20 cellular contexts compared by ENCODE assay signal in genomic region chr2:205481861-205482260, GRCh38.
A peak's percentile ranks its signal among the peaks of the same experiment; 100 is the strongest.
DNase-seq lines count a peak whose midpoint lies in the region; ATAC-seq, FAIRE-seq and TF ChIP-seq lines count a peak whose summit lies in the region.
"Had no signal": no experiment of that assay in that cellular context is flagged by ENCODE, and none has a peak within 500 bp of the region (broad histone marks: within the 10 kb centered on the region; RNA-seq: fewer than 3 reads in every experiment).

No MANE protein-coding gene starts in this region.

- ATAC-seq in GM23338 (peak; percentile 11; the same call in 2 of the 3 replicates), GM21717 (IDR thresholded peaks at IDR 0.05; ENCODE audit: unreplicated experiment) (no peak), GM19467 (IDR thresholded peaks at IDR 0.05; ENCODE audit: unreplicated experiment) (no peak)
- ATAC-seq: HCT116 had no signal

- H3K79me2 ChIP-seq in GM23338 (replicated peaks; ENCODE audit: insufficient read depth) (no peaks in the 10 kb centered on the region), neural cell (replicated peaks; ENCODE audit: insufficient read depth, low read length) (no peaks in the 10 kb centered on the region)

- TF ChIP-seq CTCF in GM23338 (conservative IDR thresholded peaks at IDR 0.05; ENCODE audit: low read depth in 2 of 2) (no peak), esophagus muscularis mucosa (IDR thresholded peaks at IDR 0.05) (no peak), neural cell (IDR thresholded peaks at IDR 0.05; ENCODE audit: poor library complexity, severe bottlenecking) (no peak)

- H3K27ac Mint-ChIP-seq in GM23338: no peak overlapping the region
- H3K27ac Mint-ChIP-seq: CD14-positive monocyte; CD4-positive, alpha-beta memory T cell; HFFc6 had no signal

- H3K4me2 ChIP-seq in GM23338: peak overlapping the region; percentile 50
- no peak overlapping the region for H3K4me2 ChIP-seq in neural cell (ENCODE audit: low read length)
- H3K4me2 ChIP-seq: BLaER1 had no signal

- H3K27ac ChIP-seq in GM23338 (ENCODE audit: low read depth) (peak overlapping the region; percentile 89), HUES64 (ENCODE audit: low read depth, low read length) (peak overlapping the region; percentile 91), esophagus muscularis mucosa (replicated peaks in 1 of 4) (no peak overlapping the region), neural cell (ENCODE audit: low read length) (peak overlapping the region; percentile 92)
- H3K27ac ChIP-seq: BLaER1 had no signal

- TF ChIP-seq EP300 in esophagus muscularis mucosa (IDR thresholded peaks at IDR 0.05) (no peak), neural cell (conservative IDR thresholded peaks at IDR 0.05; ENCODE audit: poor library complexity, severe bottlenecking) (no peak)

- H3K27me3 Mint-ChIP-seq in GM23338 (ENCODE audit: insufficient read depth, low read depth, poor library complexity): peaks cover 3% of the 10 kb centered on the region

- FAIRE-seq in GM12891 (lab: Jason Lieb, UNC): no peak
- FAIRE-seq: H54, HTR-8/SVneo had no signal

- H3K9me3 Mint-ChIP-seq in GM23338: no peaks in the 10 kb centered on the region
- H3K9me3 Mint-ChIP-seq: HFFc6 had no signal

- WGBS in HUES64: 79% methylated on average over 5 of the region's 5 CpGs
- 97% methylated on average over 5 of the region's 5 CpGs for WGBS in esophagus muscularis mucosa

- H3K4me1 ChIP-seq in GM23338 (ENCODE audit: insufficient read depth) (peaks cover 40% of the 10 kb centered on the region), HUES64 (ENCODE audit: insufficient read depth, low read length) (peaks cover 36% of the 10 kb centered on the region), esophagus muscularis mucosa (peaks cover 0 to 26% (median 0%) of the 10 kb centered on the region in 4 donors)
- H3K4me1 ChIP-seq: BLaER1 had no signal

- H2AFZ ChIP-seq in GM23338 (no peak overlapping the region), neural cell (ENCODE audit: low read depth, low read length) (no peak overlapping the region)

- H4K20me1 ChIP-seq in GM23338 (replicated peaks; ENCODE audit: insufficient read depth): no peaks in the 10 kb centered on the region
- no peaks in the 10 kb centered on the region for H4K20me1 ChIP-seq in neural cell (ENCODE audit: insufficient read depth)
- H4K20me1 ChIP-seq: BLaER1 had no signal

- H3K4me3 ChIP-seq in GM23338 (0 out of 2 replicates have a peak overlapping the region, but pooled peaks have one; percentile 11), HUES64 (ENCODE audit: low read length) (peak overlapping the region; percentile 7; the same call in 1 of the 2 replicates), esophagus muscularis mucosa (no peak overlapping the region), neural cell (ENCODE audit: low read length) (no peak overlapping the region)
- H3K4me3 ChIP-seq: BLaER1 had no signal

- peaks cover 7% of the 10 kb centered on the region for H3K36me3 Mint-ChIP-seq in GM23338 (ENCODE audit: low read depth)
- H3K36me3 Mint-ChIP-seq: CD14-positive monocyte; CD4-positive, alpha-beta memory T cell had no signal

- intact Hi-C loops in esophagus muscularis mucosa (cut with DNase I): no loop called here

- H3K27me3 ChIP-seq in GM23338 (ENCODE audit: insufficient read depth) (no peaks in the 10 kb centered on the region), HUES64 (ENCODE audit: insufficient read depth, low read length) (no peaks in the 10 kb centered on the region), esophagus muscularis mucosa (no peaks in the 10 kb centered on the region), neural cell (ENCODE audit: insufficient read depth, low read depth, low read length) (no peaks in the 10 kb centered on the region)
- H3K27me3 ChIP-seq: BLaER1 had no signal

- no peak for TF ChIP-seq RAD21 in neural cell (conservative IDR thresholded peaks at IDR 0.05)

- H3K9ac ChIP-seq in HUES64 (ENCODE audit: low read depth, low read length) (peak overlapping the region; percentile 61), neural cell (ENCODE audit: low read length) (no peak overlapping the region)
- H3K9ac ChIP-seq: BLaER1 had no signal

- no peaks in the 10 kb centered on the region for H3K36me3 ChIP-seq in GM23338 (ENCODE audit: insufficient read depth)
- H3K36me3 ChIP-seq in HUES64 (ENCODE audit: insufficient read depth, low read length): no peaks in the 10 kb centered on the region
- no peaks in the 10 kb centered on the region for H3K36me3 ChIP-seq in esophagus muscularis mucosa
- no peaks in the 10 kb centered on the region for H3K36me3 ChIP-seq in neural cell (ENCODE audit: insufficient read depth, low read length)
- H3K36me3 ChIP-seq: BLaER1 had no signal

- TF ChIP-seq POLR2A in esophagus muscularis mucosa (IDR thresholded peaks at IDR 0.05; ENCODE audit: low read depth): no peak
- TF ChIP-seq POLR2A in GM12891 (IDR thresholded peaks at IDR 0.05; ENCODE audit: low read depth, low read length): no peak

- no peaks in the 10 kb centered on the region for H3F3A ChIP-seq in GM23338 (replicated peaks; ENCODE audit: low read depth)
- peaks cover 23% of the 10 kb centered on the region for H3F3A ChIP-seq in neural cell (ENCODE audit: insufficient read depth, low read length, poor library complexity, severe bottlenecking)

- H3K9me2 ChIP-seq in GM23338 (ENCODE audit: insufficient read depth) (peaks cover 32% of the 10 kb centered on the region; the same call in 1 of the 2 replicates), neural cell (ENCODE audit: insufficient read depth, low read length) (no peaks in the 10 kb centered on the region)

- no peaks in the 10 kb centered on the region for H3K9me3 ChIP-seq in HUES64 (ENCODE audit: insufficient read depth, low read depth, low read length)
- H3K9me3 ChIP-seq in esophagus muscularis mucosa: no peaks in the 10 kb centered on the region
- no peaks in the 10 kb centered on the region for H3K9me3 ChIP-seq in neural cell (ENCODE audit: low read length)
- H3K9me3 ChIP-seq: BLaER1 had no signal

- DNase-seq in GM23338 (ENCODE audit: low spot score) (no peak), esophagus muscularis mucosa (ENCODE audit: extremely low spot score) (peak; percentile 70), GM12891 (ENCODE audit: insufficient read length, low spot score) (no peak)
- no peak for DNase-seq in activated CD8-positive, alpha-beta memory T cell treated with anti-CD3 and anti-CD28 coated beads, Interleukin-2, amount 50 U/mL, for 48 hours
- DNase-seq: 8988T; CD4-positive, alpha-beta memory T cell; DMS153; DMS79; GDM1; HFFc6; KG1 had no signal

- peaks cover 24% of the 10 kb centered on the region; the same call in 2 of the 3 replicates for H3K4me1 Mint-ChIP-seq in GM23338
- H3K4me1 Mint-ChIP-seq: CD4-positive, alpha-beta memory T cell had no signal

- H3K4me3 Mint-ChIP-seq in GM23338: no peak overlapping the region
- H3K4me3 Mint-ChIP-seq: CD14-positive monocyte; CD4-positive, alpha-beta memory T cell; HFFc6 had no signal

TF ChIP-seq in GM23338, 12 proteins besides CTCF, POLR2A, EP300 and RAD21 (continues in another document):
- TF ChIP-seq STAT1 (IDR thresholded peaks at IDR 0.05; ENCODE audit: unreplicated experiment): no peak

TF ChIP-seq in neural cell, 6 proteins besides CTCF, POLR2A, EP300 and RAD21 (continues in another document):
- TF ChIP-seq TAF1 (IDR thresholded peaks at IDR 0.05; ENCODE audit: low read depth): no peak

TF ChIP-seq in GM12891, 5 proteins besides CTCF, POLR2A, EP300 and RAD21:
- no peak for TF ChIP-seq TAF1 (IDR thresholded peaks at IDR 0.05; ENCODE audit: low read depth, low read length)
- TF ChIP-seq PAX5 (IDR thresholded peaks at IDR 0.05; ENCODE audit: insufficient read depth, low read length, severe bottlenecking): no peak
- no peak for TF ChIP-seq SPI1 (IDR thresholded peaks at IDR 0.05; ENCODE audit: low read depth, low read length)
- no peak for TF ChIP-seq POU2F2 (IDR thresholded peaks at IDR 0.05; ENCODE audit: low read depth, low read length)
- TF ChIP-seq POLR2AphosphoS5 (IDR thresholded peaks at IDR 0.05; ENCODE audit: low read depth, low read length): no peak

Comparison
In these comparisons a context has a peak if more than half of its experiments do, and no peak if none do; other contexts are left out.
1. H3K27ac ChIP-seq: peak in GM23338 (single experiment), HUES64 (single experiment) and neural cell (single experiment); none in esophagus muscularis mucosa (0 of 4).
2. H3K4me3 ChIP-seq: peak in GM23338 (single experiment) and HUES64 (single experiment); none in esophagus muscularis mucosa (0 of 4) and neural cell (single experiment).